ENCODE assay signal across 12 cellular contexts in the genomic region with DNA sequence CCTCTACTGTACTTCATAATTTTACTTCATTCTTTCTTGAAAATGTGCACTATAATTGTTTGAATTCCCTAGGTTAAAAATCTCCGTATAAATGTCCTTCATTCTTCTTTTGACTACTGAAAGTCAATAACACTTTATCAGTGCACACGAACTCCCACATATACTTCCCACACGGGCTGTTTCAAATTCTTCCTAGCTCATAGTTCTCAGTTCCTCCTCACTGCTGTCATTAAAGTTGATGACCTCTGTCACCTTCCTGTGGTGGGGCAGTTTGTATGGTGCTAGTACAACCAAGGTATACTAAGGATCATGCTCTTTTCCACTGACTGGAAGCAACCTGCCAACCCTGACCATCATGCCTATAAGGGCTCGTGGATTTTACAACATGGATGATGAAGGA. TPM values are rescaled to one million over a fixed set of nuclear protein-coding genes. Genes with fewer than 3 reads are reported as not detected.
DNase-seq lines count a peak whose midpoint lies in the region; ATAC-seq and TF ChIP-seq lines count a peak whose summit lies in the region.
"Had no signal": no experiment of that assay in that cellular context is flagged by ENCODE, and none has a peak within 500 bp of the region (broad histone marks: within the 10 kb centered on the region; RNA-seq: fewer than 3 reads in every experiment).

No MANE protein-coding gene starts in this region.

- peak; percentile 35 for DNase-seq in GM10248 (ENCODE audit: extremely low spot score)
- peak; percentile 65 for DNase-seq in NOMO-1 treated with DMSO at 0.1 percent for 48 hours (lab: John Stamatoyannopoulos, UW; ENCODE audit: unreplicated experiment)
- DNase-seq in thyroid gland, result no peak
- DNase-seq in AML-193 (lab: John Stamatoyannopoulos, UW), result no peak
- no peak for DNase-seq in LoVo (ENCODE audit: low spot score)
- DNase-seq in stimulated activated CD4-positive, alpha-beta T cell treated with anti-CD3 and anti-CD28 coated beads, Interleukin-4, amount 100 ng/mL, for 24 hours, result no peak
- DNase-seq: colonic mucosa; hippocampal formation; NCI-H510A; stimulated activated CD4-positive, alpha-beta T cell treated with anti-CD3 and anti-CD28 coated beads, Interleukin-2, amount 100 ng/mL, for 48 hours had no signal

- POLR2A ChIA-PET in GM10248 (lab: Yijun Ruan, JAX), result no interaction called here

- no peak for TF ChIP-seq CTCF in GM10248 (IDR thresholded peaks at IDR 0.05; ENCODE audit: control extremely low read depth, extremely low read depth, low read depth, missing control alignments)
- TF ChIP-seq CTCF in thyroid gland (IDR thresholded peaks at IDR 0.05), result no peak

- ATAC-seq in GM19438 (IDR thresholded peaks at IDR 0.05; ENCODE audit: low read depth, unreplicated experiment), result peak; percentile 66
- ATAC-seq in HG02973 (IDR thresholded peaks at IDR 0.05; ENCODE audit: unreplicated experiment), result peak; percentile 62

- H3K4me3 ChIP-seq in thyroid gland (replicated peaks in 1 of 3), result no peak overlapping the region
- H3K4me3 ChIP-seq: colonic mucosa had no signal

- 80 to 81% methylated on average over 4 of the region's 4 CpGs for WGBS in thyroid gland, 2 donors

- intact Hi-C loops in thyroid gland (cut with DNase I), result no loop called here

- H3K4me1 ChIP-seq in thyroid gland, result no peaks in the 10 kb centered on the region

- TF ChIP-seq POLR2A in thyroid gland (IDR thresholded peaks at IDR 0.05), result no peak

- no peaks in the 10 kb centered on the region for H3K36me3 ChIP-seq in thyroid gland
- H3K36me3 ChIP-seq: colonic mucosa had no signal

- no peak overlapping the region for H3K27ac ChIP-seq in thyroid gland
- H3K27ac ChIP-seq: colonic mucosa had no signal

- CTCF ChIA-PET in GM10248 (lab: Yijun Ruan, JAX), result interaction anchor here (0.8 to 1.2 kb wide), 2 partner anchors 22 to 297 kb away, joined by 3 to 4 read pairs; no protein-coding TSS in a partner anchor

- H3K9me3 ChIP-seq in thyroid gland, result no peaks in the 10 kb centered on the region
- H3K9me3 ChIP-seq: colonic mucosa had no signal

- H3K27me3 ChIP-seq in thyroid gland, result no peaks in the 10 kb centered on the region
- H3K27me3 ChIP-seq: colonic mucosa had no signal

RNA-seq across cellular contexts. Expression of a gene that starts 40.0 kb away (rescaled TPM):
- total RNA-seq in thyroid gland, result 10 to 100 TPM; 27.9 to 48.2 (median 33.0) TPM

Comparison
In these comparisons a context has a peak if more than half of its experiments do, and no peak if none do; other contexts are left out.
1. DNase-seq: peak in GM10248 (single experiment) and NOMO-1 treated with DMSO at 0.1 percent for 48 hours (single experiment); none in thyroid gland (0 of 2), AML-193 (0 of 2), LoVo (single experiment) and stimulated activated CD4-positive, alpha-beta T cell treated with anti-CD3 and anti-CD28 coated beads, Interleukin-4, amount 100 ng/mL, for 24 hours (single experiment).